ENCODE assay signal across 8 cellular contexts in genomic region chr20:846894-847278, GRCh38. TPM values are rescaled to one million over a fixed set of nuclear protein-coding genes. Genes with fewer than 3 reads are reported as not detected.
DNase-seq lines count a peak whose midpoint lies in the region; ATAC-seq lines count a peak whose summit lies in the region.

No MANE protein-coding gene starts in this region.

- H2BK15ac ChIP-seq in mesenchymal stem cell (ENCODE audit: low read depth, poor library complexity, severe bottlenecking): no peak overlapping the region

- H3K27me3 ChIP-seq in mesenchymal stem cell (ENCODE audit: control insufficient read depth in 1 of 2, insufficient read depth in 1 of 2, low read length in 2 of 2): peaks cover 8 to 17% of the 10 kb centered on the region in 2 experiments

- no peak for ATAC-seq in GM21447 (IDR thresholded peaks at IDR 0.05; ENCODE audit: unreplicated experiment)

- no peak overlapping the region for H3K18ac ChIP-seq in mesenchymal stem cell (ENCODE audit: low read depth in 1 of 2, low read length in 2 of 2)

- no peak overlapping the region for H2BK120ac ChIP-seq in mesenchymal stem cell (ENCODE audit: low read depth, low read length)

- H3K36me3 ChIP-seq in mesenchymal stem cell (ENCODE audit: control insufficient read depth in 1 of 2, insufficient read depth in 2 of 2, low read depth in 1 of 2, low read length in 2 of 2): peaks cover 0 to 7% of the 10 kb centered on the region in 2 experiments

- H2AFZ ChIP-seq in mesenchymal stem cell (ENCODE audit: low read depth, low read length): no peak overlapping the region

- no peak overlapping the region for H2BK12ac ChIP-seq in mesenchymal stem cell (ENCODE audit: low read length in 2 of 2)

- no peak overlapping the region for H3K23ac ChIP-seq in mesenchymal stem cell (ENCODE audit: low read length in 2 of 2)

- DNase-seq in GM19238 (ENCODE audit: insufficient read length, low spot score) (peak; percentile 59), SIG-M5 treated with dmso at 0.1 percent for 504 hours (lab: John Stamatoyannopoulos, UW; ENCODE audit: unreplicated experiment) (peak; percentile 89), NCI-H1105 treated with DMSO at 0.1 percent for 48 hours (lab: John Stamatoyannopoulos, UW) (no peak), H4 (ENCODE audit: low spot score) (no peak), mesenchymal stem cell (no peak)
- DNase-seq in activated gamma-delta T cell treated with anti-CD3 and anti-CD28 coated beads, Interleukin-2, amount 50 U/mL, for 16 hours (ENCODE audit: low read depth): peak; percentile 42
- peak in 2 of 3 experiments; percentile 26 to 41 for DNase-seq in stimulated activated CD4-positive, alpha-beta T cell treated with anti-CD3 and anti-CD28 coated beads, TNF-alpha, amount 100 ng/mL, for 4 hours (ENCODE audit: low read depth in 3 of 3)

- no peak overlapping the region for H2AK5ac ChIP-seq in mesenchymal stem cell (ENCODE audit: low read length, severe bottlenecking)

- peaks cover 18% of the 10 kb centered on the region for H3K79me1 ChIP-seq in mesenchymal stem cell (replicated peaks; ENCODE audit: low read length, poor library complexity, severe bottlenecking)

- no peak overlapping the region for H4K91ac ChIP-seq in mesenchymal stem cell (ENCODE audit: low read length)

- H3K27ac ChIP-seq in mesenchymal stem cell (ENCODE audit: low read length, poor library complexity, severe bottlenecking): no peak overlapping the region

- H3K4me1 ChIP-seq in mesenchymal stem cell (ENCODE audit: control insufficient read depth, insufficient read depth, low read depth, low read length): peaks cover 17% of the 10 kb centered on the region

- H3K4ac ChIP-seq in mesenchymal stem cell (ENCODE audit: low read depth in 1 of 2, low read length in 2 of 2): no peak overlapping the region

- no peak overlapping the region for H3K9ac ChIP-seq in mesenchymal stem cell (ENCODE audit: low read length)

- H3K4me3 ChIP-seq in mesenchymal stem cell (ENCODE audit: insufficient read depth in 1 of 2, low read depth in 1 of 2, low read length in 2 of 2): no peak overlapping the region

- no peak overlapping the region for H4K8ac ChIP-seq in mesenchymal stem cell (ENCODE audit: low read length)

- H3K14ac ChIP-seq in mesenchymal stem cell (ENCODE audit: low read length in 2 of 2): no peak overlapping the region

- no peaks in the 10 kb centered on the region for H3K9me3 ChIP-seq in mesenchymal stem cell (ENCODE audit: control insufficient read depth, low read length)

- 82% methylated on average over 5 of the region's 7 CpGs for WGBS in mesenchymal stem cell

- no peak overlapping the region for H3K4me2 ChIP-seq in mesenchymal stem cell (ENCODE audit: low read length, poor library complexity, severe bottlenecking)

- H2BK5ac ChIP-seq in mesenchymal stem cell (ENCODE audit: low read depth, low read length, poor library complexity, severe bottlenecking): no peak overlapping the region

RNA-seq across cellular contexts. Expression of gene FAM110A, which starts 13.4 kb away (rescaled TPM):
- 2.3 and 6.7 TPM in 2 replicates for total RNA-seq in H4 (2014; rRNA removed; shearing (Covaris generic))
- 2.1 TPM for polyA plus RNA-seq in mesenchymal stem cell (2013, experiment 1 of 2)
- polyA plus RNA-seq in mesenchymal stem cell (2013, experiment 2 of 2): 2.0 TPM

Comparison
In these comparisons a context has a peak if more than half of its experiments do, and no peak if none do; other contexts are left out.
1. DNase-seq: peak in GM19238 (single experiment), SIG-M5 treated with dmso at 0.1 percent for 504 hours (single experiment), activated gamma-delta T cell treated with anti-CD3 and anti-CD28 coated beads, Interleukin-2, amount 50 U/mL, for 16 hours (single experiment) and stimulated activated CD4-positive, alpha-beta T cell treated with anti-CD3 and anti-CD28 coated beads, TNF-alpha, amount 100 ng/mL, for 4 hours (2 of 3); none in NCI-H1105 treated with DMSO at 0.1 percent for 48 hours (single experiment), H4 (single experiment) and mesenchymal stem cell (single experiment).